In genomic region chr12:91327136-91327535, GRCh38 we compare ENCODE assay signal across 13 cellular contexts.
A peak's percentile ranks its signal among the peaks of the same experiment; 100 is the strongest.
DNase-seq lines count a peak whose midpoint lies in the region; ATAC-seq and TF ChIP-seq lines count a peak whose summit lies in the region.
"Had no signal": no experiment of that assay in that cellular context is flagged by ENCODE, and none has a peak within 500 bp of the region (broad histone marks: within the 10 kb centered on the region; RNA-seq: fewer than 3 reads in every experiment).

No MANE protein-coding gene starts in this region.

- H3K27me3 ChIP-seq in heart left ventricle (no peaks in the 10 kb centered on the region), trophoblast cell (ENCODE audit: insufficient read depth, low read length) (no peaks in the 10 kb centered on the region)
- H3K27me3 ChIP-seq: cardiac muscle cell had no signal

- no peak overlapping the region for H3K9ac ChIP-seq in trophoblast cell (ENCODE audit: low read length)

- no peak overlapping the region for H3K4me2 ChIP-seq in trophoblast cell (ENCODE audit: low read length)

- no peak overlapping the region for H4K91ac ChIP-seq in trophoblast cell (ENCODE audit: low read depth, low read length)

- H3K4me1 Mint-ChIP-seq in stimulated activated naive B cell treated with anti-CD40 and anti-IgM and Interleukin-4, amounts not matched to agents 10 μg/mL and 1 μg/mL and 100 μg/mL, for 72 hours, result no peaks in the 10 kb centered on the region
- H3K4me1 Mint-ChIP-seq: activated naive CD4-positive, alpha-beta T cell treated with anti-CD3 and anti-CD28 coated beads, Interleukin-2, amount 50 U/mL, for 24 hours had no signal

- intact Hi-C loops in heart left ventricle (cut with DNase I) (loop anchor here (1.0 to 10.0 kb wide), 9 partner anchors 82 to 352 kb away; partner anchors contain the start of gene DCN (in 1 of the 10)), cardiac septum (cut with DNase I) (loop anchor here (2.0 to 10.0 kb wide), 4 partner anchors 85 to 350 kb away; partner anchors contain the start of gene LUM)

- H2AK5ac ChIP-seq in trophoblast cell (ENCODE audit: low read length), result no peak overlapping the region

- H2AFZ ChIP-seq in trophoblast cell (ENCODE audit: insufficient read depth, low read length, poor library complexity), result no peak overlapping the region

- H3K18ac ChIP-seq in trophoblast cell (ENCODE audit: low read length), result no peak overlapping the region

- no peak overlapping the region for H3K27ac Mint-ChIP-seq in stimulated activated naive B cell treated with anti-CD40 and anti-IgM and Interleukin-4, amounts not matched to agents 10 μg/mL and 1 μg/mL and 100 μg/mL, for 72 hours
- H3K27ac Mint-ChIP-seq: activated naive CD4-positive, alpha-beta T cell treated with anti-CD3 and anti-CD28 coated beads, Interleukin-2, amount 50 U/mL, for 24 hours had no signal

- H3K23ac ChIP-seq in trophoblast cell (ENCODE audit: low read length), result no peak overlapping the region

- WGBS in heart left ventricle, 4 donors, result 70 to 80% (median 77%) methylated on average over 4 of the region's 4 CpGs
- WGBS in trophoblast cell (ENCODE audit: extremely low coverage, insufficient coverage, insufficient read length), result no CpG with 5 or more reads among the region's 4 CpGs

- H3K9me3 ChIP-seq in heart left ventricle (no peaks in the 10 kb centered on the region), trophoblast cell (ENCODE audit: insufficient read depth, low read depth, low read length) (no peaks in the 10 kb centered on the region)

- ATAC-seq in heart left ventricle, result peak in 1 of 4 donors; percentile 43
- no peak for ATAC-seq in stimulated activated naive B cell treated with anti-CD40 and anti-IgM and Interleukin-4, amounts not matched to agents 10 μg/mL and 1 μg/mL and 100 μg/mL, for 72 hours (replicated peaks)
- no peak for ATAC-seq in esophagus mucosa

- H3K79me1 ChIP-seq in trophoblast cell (ENCODE audit: low read length), result no peaks in the 10 kb centered on the region

- H3K4ac ChIP-seq in trophoblast cell (ENCODE audit: low read depth, low read length), result no peak overlapping the region

- peaks cover 0 to 10% (median 0%) of the 10 kb centered on the region in 12 donors for H3K4me1 ChIP-seq in heart left ventricle
- H3K4me1 ChIP-seq in trophoblast cell (ENCODE audit: control insufficient read depth in 1 of 2, insufficient read depth in 2 of 2, low read length in 2 of 2), result no peaks in the 10 kb centered on the region

- H3K27ac ChIP-seq in heart left ventricle, result peak overlapping the region in 10 of 12 donors; percentile 2 to 68 (median 54)
- no peak overlapping the region for H3K27ac ChIP-seq in trophoblast cell (ENCODE audit: low read depth, low read length)
- H3K27ac ChIP-seq: cardiac muscle cell had no signal

- no peak overlapping the region for H4K12ac ChIP-seq in trophoblast cell (ENCODE audit: low read depth, low read length)

- TF ChIP-seq CTCF in heart left ventricle (IDR thresholded peaks at IDR 0.05) (no peak), foreskin fibroblast (IDR thresholded peaks at IDR 0.05; ENCODE audit: low read depth, low read length) (no peak)

- H3K36me3 Mint-ChIP-seq in stimulated activated naive B cell treated with anti-CD40 and anti-IgM and Interleukin-4, amounts not matched to agents 10 μg/mL and 1 μg/mL and 100 μg/mL, for 72 hours, result no peaks in the 10 kb centered on the region
- H3K36me3 Mint-ChIP-seq: activated naive CD4-positive, alpha-beta T cell treated with anti-CD3 and anti-CD28 coated beads, Interleukin-2, amount 50 U/mL, for 24 hours had no signal

- H3K27me3 Mint-ChIP-seq in stimulated activated naive B cell treated with anti-CD40 and anti-IgM and Interleukin-4, amounts not matched to agents 10 μg/mL and 1 μg/mL and 100 μg/mL, for 72 hours, result peaks cover 0 to 5% of the 10 kb centered on the region in 2 donors

- no peaks in the 10 kb centered on the region for H3K79me2 ChIP-seq in trophoblast cell (ENCODE audit: control insufficient read depth, insufficient read depth, low read length, poor library complexity)

- H4K8ac ChIP-seq in trophoblast cell (ENCODE audit: low read depth, low read length), result no peak overlapping the region

- H3K14ac ChIP-seq in trophoblast cell (ENCODE audit: low read length), result no peak overlapping the region

- no peak overlapping the region for H2BK5ac ChIP-seq in trophoblast cell (ENCODE audit: low read depth, low read length, poor library complexity)

- no peaks in the 10 kb centered on the region for H3K36me3 ChIP-seq in heart left ventricle
- H3K36me3 ChIP-seq in trophoblast cell (ENCODE audit: control insufficient read depth in 1 of 2, insufficient read depth in 2 of 2, low read length in 2 of 2), result no peaks in the 10 kb centered on the region
- H3K36me3 ChIP-seq: cardiac muscle cell had no signal

- H3K4me3 ChIP-seq in heart left ventricle (peak overlapping the region in 4 of 12 donors; percentile 4 to 17 (median 14)), foreskin fibroblast (ENCODE audit: low read depth in 1 of 2, low read length in 2 of 2) (peak overlapping the region; percentile 6 to 24), trophoblast cell (ENCODE audit: low read depth, low read length) (no peak overlapping the region)
- H3K4me3 ChIP-seq: cardiac muscle cell had no signal

- peak overlapping the region; percentile 43 for H2BK120ac ChIP-seq in trophoblast cell (ENCODE audit: insufficient read depth, low read length, poor library complexity)

- H3K9me3 Mint-ChIP-seq in stimulated activated naive B cell treated with anti-CD40 and anti-IgM and Interleukin-4, amounts not matched to agents 10 μg/mL and 1 μg/mL and 100 μg/mL, for 72 hours, result no peaks in the 10 kb centered on the region
- H3K9me3 Mint-ChIP-seq: activated naive CD4-positive, alpha-beta T cell treated with anti-CD3 and anti-CD28 coated beads, Interleukin-2, amount 50 U/mL, for 24 hours had no signal

- H3K4me3 Mint-ChIP-seq in stimulated activated naive B cell treated with anti-CD40 and anti-IgM and Interleukin-4, amounts not matched to agents 10 μg/mL and 1 μg/mL and 100 μg/mL, for 72 hours, result no peak overlapping the region
- H3K4me3 Mint-ChIP-seq: activated naive CD4-positive, alpha-beta T cell treated with anti-CD3 and anti-CD28 coated beads, Interleukin-2, amount 50 U/mL, for 24 hours had no signal

- TF ChIP-seq POLR2A in heart left ventricle (IDR thresholded peaks at IDR 0.05), result no peak

- no peak for DNase-seq in heart left ventricle
- DNase-seq in cardiac septum (ENCODE audit: low spot score), result no peak
- peak; percentile 16 to 54 for DNase-seq in foreskin fibroblast
- DNase-seq in trophoblast cell, result no peak
- no peak for DNase-seq in stimulated activated naive B cell treated with anti-CD40 and anti-IgM and Interleukin-4, amounts not matched to agents 10 μg/mL and 1 μg/mL and 100 μg/mL, for 72 hours
- no peak for DNase-seq in NCI-H2107 treated with DMSO at 0.1 percent for 48 hours (lab: John Stamatoyannopoulos, UW; ENCODE audit: unreplicated experiment)
- no peak for DNase-seq in nucleus accumbens (lab: John Stamatoyannopoulos, UW)
- DNase-seq: effector CD8-positive, alpha-beta T cell; glutamatergic neuron; NCI-H446 treated with DMSO at 0.1 percent for 48 hours had no signal

- no peak overlapping the region for H2BK12ac ChIP-seq in trophoblast cell (ENCODE audit: low read length)

Comparison
In these comparisons a context has a peak if more than half of its experiments do, and no peak if none do; other contexts are left out.
1. DNase-seq: peak in foreskin fibroblast (2 of 2); none in heart left ventricle (0 of 5), cardiac septum (single experiment), trophoblast cell (0 of 2), stimulated activated naive B cell treated with anti-CD40 and anti-IgM and Interleukin-4, amounts not matched to agents 10 μg/mL and 1 μg/mL and 100 μg/mL, for 72 hours (single experiment), NCI-H2107 treated with DMSO at 0.1 percent for 48 hours (single experiment) and nucleus accumbens (0 of 56).